In the genomic region with DNA sequence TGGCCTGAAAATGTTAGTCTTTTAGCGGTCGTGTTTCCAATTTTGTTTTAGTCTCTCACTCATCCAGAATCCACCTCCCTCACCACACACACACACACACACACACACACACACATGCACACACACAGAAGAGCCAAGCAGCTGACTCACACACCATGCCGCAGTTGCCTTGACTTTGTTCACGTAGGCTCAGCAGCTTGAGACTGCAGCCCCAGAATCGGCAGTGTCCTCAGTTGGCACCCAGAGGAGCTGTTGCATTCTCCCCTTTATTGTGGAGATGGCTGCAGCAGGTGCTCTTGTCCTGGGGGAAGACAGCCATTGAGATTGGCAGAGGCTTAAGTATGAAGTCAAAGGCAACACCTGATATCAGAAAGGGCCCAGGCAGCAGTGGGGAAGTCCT, we compare ENCODE assay signal across 12 cellular contexts. TPM values are rescaled to one million over a fixed set of nuclear protein-coding genes. Genes with fewer than 3 reads are reported as not detected.
DNase-seq lines count a peak whose midpoint lies in the region; ATAC-seq and TF ChIP-seq lines count a peak whose summit lies in the region.
"Had no signal": no experiment of that assay in that cellular context is flagged by ENCODE, and none has a peak within 500 bp of the region (broad histone marks: within the 10 kb centered on the region; RNA-seq: fewer than 3 reads in every experiment).

No MANE protein-coding gene starts in this region.

- H2BK5ac ChIP-seq in trophoblast cell (ENCODE audit: low read depth, low read length, poor library complexity) = no peak overlapping the region

- TF ChIP-seq RAD21 in SK-N-SH (IDR thresholded peaks at IDR 0.05; ENCODE audit: low read length) = no peak

- POLR2A ChIA-PET in SK-N-SH (lab: Yijun Ruan, JAX) = no interaction called here

- H3K79me1 ChIP-seq in trophoblast cell (ENCODE audit: low read length) = no peaks in the 10 kb centered on the region

- TF ChIP-seq CTCF in SK-N-SH (IDR thresholded peaks at IDR 0.05) = no peak

- H3K9me3 ChIP-seq in SK-N-SH (no peaks in the 10 kb centered on the region), trophoblast cell (ENCODE audit: insufficient read depth, low read depth, low read length) (no peaks in the 10 kb centered on the region)

- H3K36me3 ChIP-seq in SK-N-SH (replicated peaks in 1 of 2; ENCODE audit: control insufficient read depth in 1 of 2, insufficient read depth in 2 of 2, low read length in 1 of 2) (no peaks in the 10 kb centered on the region), trophoblast cell (ENCODE audit: control insufficient read depth in 1 of 2, insufficient read depth in 2 of 2, low read length in 2 of 2) (no peaks in the 10 kb centered on the region)

- H3K79me2 ChIP-seq in SK-N-SH (ENCODE audit: insufficient read depth) (no peaks in the 10 kb centered on the region), trophoblast cell (ENCODE audit: control insufficient read depth, insufficient read depth, low read length, poor library complexity) (no peaks in the 10 kb centered on the region)

- no peak overlapping the region for H2AK5ac ChIP-seq in trophoblast cell (ENCODE audit: low read length)

- no peak overlapping the region for H2BK120ac ChIP-seq in trophoblast cell (ENCODE audit: insufficient read depth, low read length, poor library complexity)

- no peak overlapping the region for H4K8ac ChIP-seq in trophoblast cell (ENCODE audit: low read depth, low read length)

- H4K91ac ChIP-seq in trophoblast cell (ENCODE audit: low read depth, low read length) = no peak overlapping the region

- no peak overlapping the region for H3K18ac ChIP-seq in trophoblast cell (ENCODE audit: low read length)

- no peaks in the 10 kb centered on the region for H3K9me2 ChIP-seq in SK-N-SH

- peak; percentile 71 for DNase-seq in GM03348 (ENCODE audit: low spot score)
- no peak for DNase-seq in SK-N-SH
- peak; percentile 81 for DNase-seq in fibroblast of gingiva (ENCODE audit: low read depth)
- DNase-seq in trophoblast cell = peak in 1 of 2 donors; percentile 18
- DNase-seq in COLO668 (lab: John Stamatoyannopoulos, UW; ENCODE audit: unreplicated experiment) = no peak
- DNase-seq: activated T-cell treated with anti-CD3 and anti-CD28 coated beads for 4 hours; stimulated activated CD4-positive, alpha-beta T cell treated with anti-CD3 and anti-CD28 coated beads, Interleukin-2, amount 100 ng/mL, for 24 hours; stimulated activated naive CD4-positive, alpha-beta T cell treated with Interleukin-2 at 50 U/mL for 16 hours had no signal

- H4K20me1 ChIP-seq in SK-N-SH (ENCODE audit: insufficient read depth) = no peaks in the 10 kb centered on the region

- no peaks in the 10 kb centered on the region for H3F3A ChIP-seq in SK-N-SH (replicated peaks; ENCODE audit: insufficient read depth)

- H3K27ac ChIP-seq in SK-N-SH (ENCODE audit: low read depth in 2 of 2, low read length in 1 of 2) (no peak overlapping the region), trophoblast cell (ENCODE audit: low read depth, low read length) (no peak overlapping the region)
- H3K27ac ChIP-seq: RWPE1 had no signal

- ATAC-seq in GM19395 (IDR thresholded peaks at IDR 0.05; ENCODE audit: unreplicated experiment) (no peak), HG03135 (IDR thresholded peaks at IDR 0.05; ENCODE audit: unreplicated experiment) (no peak), GM21529 (IDR thresholded peaks at IDR 0.05; ENCODE audit: unreplicated experiment) (no peak)

- CTCF ChIA-PET in SK-N-SH (lab: Yijun Ruan, JAX) = interaction anchor here (2.0 kb wide), 1 partner anchor 8 kb away, joined by 9 read pairs; no protein-coding TSS in a partner anchor

- H3K27me3 ChIP-seq in SK-N-SH (ENCODE audit: insufficient read depth) = peaks cover 9% of the 10 kb centered on the region
- no peaks in the 10 kb centered on the region for H3K27me3 ChIP-seq in trophoblast cell (ENCODE audit: insufficient read depth, low read length)

- peak overlapping the region; percentile 35 for H2BK12ac ChIP-seq in trophoblast cell (ENCODE audit: low read length)

- H3K14ac ChIP-seq in trophoblast cell (ENCODE audit: low read length) = no peak overlapping the region

- 33% methylated on average over 5 of the region's 5 CpGs for WGBS in SK-N-SH (ENCODE audit: low lambda C conversion rate)
- no CpG with 5 or more reads among the region's 5 CpGs for WGBS in trophoblast cell (ENCODE audit: extremely low coverage, insufficient coverage, insufficient read length)

- no peak overlapping the region for H3K4ac ChIP-seq in trophoblast cell (ENCODE audit: low read depth, low read length)

- H3K9ac ChIP-seq in SK-N-SH = no peak overlapping the region
- no peak overlapping the region for H3K9ac ChIP-seq in trophoblast cell (ENCODE audit: low read length)

- no peak overlapping the region for H3K4me2 ChIP-seq in SK-N-SH
- no peak overlapping the region for H3K4me2 ChIP-seq in trophoblast cell (ENCODE audit: low read length)

- no peak overlapping the region for H4K12ac ChIP-seq in trophoblast cell (ENCODE audit: low read depth, low read length)

- H3K4me3 ChIP-seq in SK-N-SH (ENCODE audit: low read depth in 2 of 2, low read length in 1 of 2) (no peak overlapping the region), trophoblast cell (ENCODE audit: low read depth, low read length) (no peak overlapping the region)

- no peak overlapping the region for H3K23ac ChIP-seq in trophoblast cell (ENCODE audit: low read length)

- H3K4me1 ChIP-seq in SK-N-SH (ENCODE audit: control insufficient read depth in 1 of 2, insufficient read depth in 2 of 2, low read depth in 1 of 2, low read length in 1 of 2) (no peaks in the 10 kb centered on the region), trophoblast cell (ENCODE audit: control insufficient read depth in 1 of 2, insufficient read depth in 2 of 2, low read length in 2 of 2) (peaks cover 4 to 5% of the 10 kb centered on the region in 2 experiments)

- H2AFZ ChIP-seq in SK-N-SH (ENCODE audit: low read depth) (no peak overlapping the region), trophoblast cell (ENCODE audit: insufficient read depth, low read length, poor library complexity) (no peak overlapping the region)

- no peak for TF ChIP-seq EP300 in SK-N-SH (IDR thresholded peaks at IDR 0.05; ENCODE audit: borderline replicate concordance in 1 of 2, low read depth in 1 of 2, low read length in 1 of 2)

TF ChIP-seq in SK-N-SH, 30 proteins besides CTCF, POLR2A, EP300 and RAD21:
- 0 out of 2 replicates have a peak, but pooled peaks have one; percentile 16 for TF ChIP-seq FOSL2 (IDR thresholded peaks at IDR 0.05; ENCODE audit: borderline replicate concordance, low read depth)
- no peak for TF ChIP-seq CHD2 (IDR thresholded peaks at IDR 0.05; ENCODE audit: low read length, partially characterized antibody)

RNA-seq across cellular contexts. Expression of a gene that starts 20.9 kb away (rescaled TPM):
- polyA plus RNA-seq in SK-N-SH (2012; rRNA removed) = 0.19 and 0.21 TPM in 2 replicates
- 0.04 and 0.20 TPM in 2 replicates for polyA plus RNA-seq in SK-N-SH (2012; cell fraction: cytosol; rRNA removed)
- 0.11 and 0.12 TPM in 2 replicates for polyA plus RNA-seq in SK-N-SH (2012; cell fraction: nucleus; rRNA removed)
- polyA plus RNA-seq in trophoblast cell (2013) = 0.05 and 0.10 TPM in 2 replicates

Comparison
In these comparisons a context has a peak if more than half of its experiments do, and no peak if none do; other contexts are left out.
1. DNase-seq: peak in GM03348 (single experiment) and fibroblast of gingiva (single experiment); none in SK-N-SH (single experiment) and COLO668 (single experiment).